8 cellular contexts compared by ENCODE assay signal in the genomic region with DNA sequence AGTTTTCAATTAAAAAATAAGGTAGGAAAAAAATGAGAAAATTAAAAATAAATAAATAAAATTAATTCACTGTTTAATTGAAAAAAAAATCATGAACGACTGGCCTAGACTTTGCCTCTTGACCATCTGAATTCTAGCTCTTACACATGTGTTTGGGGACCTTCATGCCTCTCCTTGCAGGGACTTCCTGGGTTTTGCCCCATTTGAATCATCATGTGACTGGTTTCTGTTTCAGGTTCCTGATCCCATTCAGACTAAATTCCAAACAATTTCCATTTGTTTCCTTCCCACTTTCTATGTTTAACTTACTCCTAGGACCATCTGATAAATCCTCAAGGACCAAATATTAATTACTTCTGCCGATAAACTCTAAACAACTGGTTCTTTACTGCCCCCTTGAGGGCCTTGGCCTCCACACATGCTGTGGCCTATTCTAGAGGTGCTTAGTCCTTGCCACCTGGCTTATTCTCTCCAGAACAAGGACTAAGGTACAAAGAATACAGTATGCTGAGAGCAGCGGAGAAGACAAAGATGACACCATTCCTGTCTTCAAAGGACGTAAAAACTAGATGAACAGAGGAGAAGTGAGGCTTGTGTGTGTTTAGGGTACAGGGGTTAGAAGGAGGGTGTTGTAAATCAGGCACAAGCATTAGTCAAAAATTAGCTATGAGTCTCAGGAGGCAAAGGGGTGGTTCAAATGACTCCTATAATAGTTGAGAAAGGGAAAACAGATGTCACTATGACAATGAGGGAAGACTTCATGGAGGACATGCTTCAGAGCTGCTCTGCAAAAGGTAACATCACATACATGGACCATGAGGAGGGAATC.
DNase-seq lines count a peak whose midpoint lies in the region; ATAC-seq and TF ChIP-seq lines count a peak whose summit lies in the region.

No MANE protein-coding gene starts in this region.

- H3K9me2 ChIP-seq in SU-DHL-6 (replicated peaks; ENCODE audit: insufficient read depth, low read length), result no peaks in the 10 kb centered on the region

- H3K36me3 ChIP-seq in ACC112 (ENCODE audit: insufficient read depth, low read length) (no peaks in the 10 kb centered on the region), SU-DHL-6 (ENCODE audit: low read length) (no peaks in the 10 kb centered on the region)

- no peaks in the 10 kb centered on the region for H3K4me1 Mint-ChIP-seq in HFFc6 (ENCODE audit: low read depth)
- H3K4me1 Mint-ChIP-seq in activated T-helper 17 cell treated with anti-CD3 and anti-CD28 coated beads, Interleukin-2, amount 50 U/mL, for 72 hours, result no peaks in the 10 kb centered on the region

- TF ChIP-seq POLR2A in NB4 (IDR thresholded peaks at IDR 0.05; ENCODE audit: extremely low read depth, insufficient read length), result no peak

- H3K4me3 ChIP-seq in ACC112 (ENCODE audit: low read depth, low read length), result peak overlapping the region; percentile 60
- H3K4me3 ChIP-seq in NB4 (ENCODE audit: low read depth, low read length), result no peak overlapping the region
- H3K4me3 ChIP-seq in SU-DHL-6 (ENCODE audit: insufficient read depth, low read length, poor library complexity, severe bottlenecking), result no peak overlapping the region

- no peak overlapping the region for H3K27ac Mint-ChIP-seq in HFFc6
- no peak overlapping the region for H3K27ac Mint-ChIP-seq in activated T-helper 17 cell treated with anti-CD3 and anti-CD28 coated beads, Interleukin-2, amount 50 U/mL, for 72 hours

- no peaks in the 10 kb centered on the region for H3K36me3 Mint-ChIP-seq in HFFc6 (ENCODE audit: low read depth)
- no peaks in the 10 kb centered on the region for H3K36me3 Mint-ChIP-seq in activated T-helper 17 cell treated with anti-CD3 and anti-CD28 coated beads, Interleukin-2, amount 50 U/mL, for 72 hours (ENCODE audit: low read depth)

- H3K27me3 Mint-ChIP-seq in HFFc6 (ENCODE audit: insufficient read depth), result no peaks in the 10 kb centered on the region; the same call in 1 of the 2 replicates
- H3K27me3 Mint-ChIP-seq in activated T-helper 17 cell treated with anti-CD3 and anti-CD28 coated beads, Interleukin-2, amount 50 U/mL, for 72 hours, result peaks cover 3% of the 10 kb centered on the region

- no peaks in the 10 kb centered on the region for H4K20me1 ChIP-seq in SU-DHL-6 (ENCODE audit: low read depth, low read length)

- no peak for ATAC-seq in activated T-helper 17 cell treated with anti-CD3 and anti-CD28 coated beads, Interleukin-2, amount 50 U/mL, for 72 hours (replicated peaks)

- no peaks in the 10 kb centered on the region for H3F3A ChIP-seq in SU-DHL-6 (ENCODE audit: insufficient read depth)

- no peak overlapping the region for H3K4me2 ChIP-seq in SU-DHL-6 (ENCODE audit: low read depth, low read length, poor library complexity, severe bottlenecking)

- DNase-seq in GM03348 (ENCODE audit: low spot score), result peak; percentile 22
- DNase-seq in HFFc6, result peak; percentile 4
- peak; percentile 51 for DNase-seq in NB4 (ENCODE audit: low read depth)
- DNase-seq in inferior parietal cortex (ENCODE audit: extremely low spot score), result peak; percentile 5
- no peak for DNase-seq in hepatic stellate cell (ENCODE audit: low spot score)

- H3K9me3 Mint-ChIP-seq in HFFc6, result peaks cover 3% of the 10 kb centered on the region; the same call in 1 of the 2 replicates
- no peaks in the 10 kb centered on the region for H3K9me3 Mint-ChIP-seq in activated T-helper 17 cell treated with anti-CD3 and anti-CD28 coated beads, Interleukin-2, amount 50 U/mL, for 72 hours

- TF ChIP-seq CTCF in HFFc6 (IDR thresholded peaks at IDR 0.05) (peak; percentile 77), NB4 (IDR thresholded peaks at IDR 0.05; ENCODE audit: low read depth, low read length) (peak; percentile 78), SU-DHL-6 (IDR thresholded peaks at IDR 0.05; ENCODE audit: insufficient read depth, low read length, poor library complexity, severe bottlenecking) (peak; percentile 64)

- no peaks in the 10 kb centered on the region for H3K4me1 ChIP-seq in ACC112 (ENCODE audit: control insufficient read depth, insufficient read depth, low read length, unreplicated experiment)

- H3K4me3 Mint-ChIP-seq in HFFc6, result no peak overlapping the region
- H3K4me3 Mint-ChIP-seq in activated T-helper 17 cell treated with anti-CD3 and anti-CD28 coated beads, Interleukin-2, amount 50 U/mL, for 72 hours, result no peak overlapping the region

- H3K9ac ChIP-seq in SU-DHL-6 (ENCODE audit: low read length), result no peak overlapping the region

- H3K27me3 ChIP-seq in ACC112 (ENCODE audit: insufficient read depth, low read length), result peaks cover 28% of the 10 kb centered on the region
- no peaks in the 10 kb centered on the region for H3K27me3 ChIP-seq in SU-DHL-6 (ENCODE audit: low read length)

- H3K9me3 ChIP-seq in SU-DHL-6 (ENCODE audit: insufficient read depth, low read length), result no peaks in the 10 kb centered on the region

- H2AFZ ChIP-seq in ACC112 (ENCODE audit: low read length, unreplicated experiment), result no peak overlapping the region
- H2AFZ ChIP-seq in SU-DHL-6 (ENCODE audit: low read depth, low read length, severe bottlenecking), result no peak overlapping the region

- no peak overlapping the region for H3K27ac ChIP-seq in ACC112 (ENCODE audit: low read depth, low read length)
- H3K27ac ChIP-seq in SU-DHL-6 (ENCODE audit: low read depth, low read length), result no peak overlapping the region

- H3K79me2 ChIP-seq in ACC112 (ENCODE audit: control insufficient read depth, insufficient read depth, low read length, unreplicated experiment) (no peaks in the 10 kb centered on the region), SU-DHL-6 (ENCODE audit: insufficient read depth, low read length) (no peaks in the 10 kb centered on the region)
